Comparison of ENCODE assay signal across 15 cellular contexts in the genomic region with DNA sequence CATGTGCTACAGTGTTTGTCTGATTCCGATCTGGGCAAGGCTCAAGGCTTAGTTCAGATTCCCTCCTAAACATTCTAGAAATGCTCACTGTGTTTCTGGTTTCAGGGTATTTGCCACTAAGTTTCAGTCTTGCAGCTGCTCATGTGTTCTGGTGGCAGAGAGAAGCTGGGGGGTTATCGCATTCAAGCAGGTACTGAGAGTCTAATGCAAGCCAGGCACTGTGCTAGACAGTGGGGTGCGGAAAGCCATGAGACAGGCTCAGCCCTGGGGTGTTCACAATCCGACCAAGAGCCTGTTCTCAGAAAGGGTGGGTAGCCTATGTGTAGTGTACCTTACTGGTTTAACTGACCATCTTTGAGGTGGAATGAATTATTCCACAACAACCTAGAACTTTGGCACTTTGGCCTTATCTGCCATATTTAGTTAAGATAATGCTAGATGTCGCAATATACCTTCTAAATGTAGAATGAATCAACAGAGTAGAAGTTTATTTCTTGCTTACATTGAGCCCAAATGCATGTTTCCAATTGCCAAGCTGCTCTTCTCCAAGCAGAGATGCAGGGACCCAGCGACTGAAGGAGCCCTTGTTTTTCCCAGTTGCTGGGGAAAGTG. TPM values are rescaled to one million over a fixed set of nuclear protein-coding genes. Genes with fewer than 3 reads are reported as not detected.
"Had no signal": no experiment of that assay in that cellular context is flagged by ENCODE, and none has a peak within 500 bp of the region (broad histone marks: within the 10 kb centered on the region; RNA-seq: fewer than 3 reads in every experiment).

No MANE protein-coding gene starts in this region.

- H3K27ac ChIP-seq: coronary artery, gastroesophageal sphincter, testis, WERI-Rb-1 had no signal

- H3K9me3 Mint-ChIP-seq: activated CD8-positive, alpha-beta T cell treated with anti-CD3 and anti-CD28 coated beads for 36 hours; activated naive CD8-positive, alpha-beta T cell treated with anti-CD3 and anti-CD28 coated beads, Interleukin-2, amount 50 U/mL, for 24 hours; activated T-cell treated with anti-CD3 and anti-CD28 coated beads, Interleukin-2, amount 50 U/mL, for 72 hours; nephron; stimulated activated naive CD8-positive, alpha-beta T cell treated with anti-CD3 and anti-CD28 coated beads, Interleukin-15, amount 100 ng/mL, for 72 hours had no signal

- H3K27me3 ChIP-seq: gastroesophageal sphincter, testis had no signal

- H3K4me1 Mint-ChIP-seq: activated CD4-positive, alpha-beta T cell treated with anti-CD3 and anti-CD28 coated beads for 36 hours; activated naive CD8-positive, alpha-beta T cell treated with anti-CD3 and anti-CD28 coated beads, Interleukin-2, amount 50 U/mL, for 24 hours; stimulated activated naive CD8-positive, alpha-beta T cell treated with anti-CD3 and anti-CD28 coated beads, Interleukin-15, amount 100 ng/mL, for 72 hours had no signal

- H3K9me3 ChIP-seq: gastroesophageal sphincter, testis had no signal

- H3K4me3 Mint-ChIP-seq: activated CD4-positive, alpha-beta T cell treated with anti-CD3 and anti-CD28 coated beads for 36 hours; activated CD8-positive, alpha-beta T cell treated with anti-CD3 and anti-CD28 coated beads for 36 hours; activated naive CD8-positive, alpha-beta T cell treated with anti-CD3 and anti-CD28 coated beads, Interleukin-2, amount 50 U/mL, for 24 hours; activated T-cell treated with anti-CD3 and anti-CD28 coated beads, Interleukin-2, amount 50 U/mL, for 72 hours; nephron; stimulated activated naive CD8-positive, alpha-beta T cell treated with anti-CD3 and anti-CD28 coated beads, Interleukin-15, amount 100 ng/mL, for 72 hours had no signal

- H3K36me3 ChIP-seq: gastroesophageal sphincter, WERI-Rb-1 had no signal

- H3K27ac Mint-ChIP-seq: activated CD4-positive, alpha-beta T cell treated with anti-CD3 and anti-CD28 coated beads for 36 hours; activated CD8-positive, alpha-beta T cell treated with anti-CD3 and anti-CD28 coated beads for 36 hours; activated naive CD8-positive, alpha-beta T cell treated with anti-CD3 and anti-CD28 coated beads, Interleukin-2, amount 50 U/mL, for 24 hours; activated T-cell treated with anti-CD3 and anti-CD28 coated beads, Interleukin-2, amount 50 U/mL, for 72 hours; stimulated activated naive CD8-positive, alpha-beta T cell treated with anti-CD3 and anti-CD28 coated beads, Interleukin-15, amount 100 ng/mL, for 72 hours had no signal

- H3K4me3 ChIP-seq: coronary artery, gastroesophageal sphincter, testis had no signal

- H3K4me1 ChIP-seq: gastroesophageal sphincter, testis had no signal

- ATAC-seq: activated CD4-positive, alpha-beta T cell treated with anti-CD3 and anti-CD28 coated beads for 36 hours; activated CD8-positive, alpha-beta T cell treated with anti-CD3 and anti-CD28 coated beads for 36 hours; activated naive CD8-positive, alpha-beta T cell treated with anti-CD3 and anti-CD28 coated beads, Interleukin-2, amount 50 U/mL, for 24 hours; activated T-cell treated with anti-CD3 and anti-CD28 coated beads, Interleukin-2, amount 50 U/mL, for 72 hours; gastroesophageal sphincter; stimulated activated naive CD8-positive, alpha-beta T cell treated with anti-CD3 and anti-CD28 coated beads, Interleukin-15, amount 100 ng/mL, for 72 hours had no signal

- DNase-seq: activated CD4-positive, alpha-beta T cell treated with anti-CD3 and anti-CD28 coated beads for 36 hours; activated CD8-positive, alpha-beta memory T cell treated with anti-CD3 and anti-CD28 coated beads, Interleukin-2, amount 50 U/mL, for 4 hours; activated CD8-positive, alpha-beta T cell treated with anti-CD3 and anti-CD28 coated beads for 36 hours; activated naive CD4-positive, alpha-beta T cell treated with Interleukin-2 at 50 U/mL for 16 hours; activated naive CD8-positive, alpha-beta T cell treated with anti-CD3 and anti-CD28 coated beads, Interleukin-2, amount 50 U/mL, for 24 hours; activated T-cell treated with anti-CD3 and anti-CD28 coated beads, Interleukin-2, amount 50 U/mL, for 72 hours; effector CD4-positive, alpha-beta T cell; stimulated activated CD4-positive, alpha-beta T cell treated with anti-CD3 and anti-CD28 coated beads, Interleukin-15, amount 100 ng/mL, for 24 hours; stimulated activated CD4-positive, alpha-beta T cell treated with anti-CD3 and anti-CD28 coated beads, Interleukin-4, amount 100 ng/mL, for 24 hours; stimulated activated naive CD8-positive, alpha-beta T cell treated with anti-CD3 and anti-CD28 coated beads, Interleukin-15, amount 100 ng/mL, for 72 hours; testis; WERI-Rb-1 had no signal

RNA-seq across cellular contexts. Expression of a gene that starts 55.2 kb away (rescaled TPM):
- total RNA-seq: activated CD8-positive, alpha-beta T cell treated with anti-CD3 and anti-CD28 coated beads for 36 hours had no signal
